1 cellular context compared by ENCODE assay signal in genomic region chr19:6470173-6470572, GRCh38.
A peak's percentile ranks its signal among the peaks of the same experiment; 100 is the strongest.
TF ChIP-seq lines count a peak whose summit lies in the region.

No MANE protein-coding gene starts in this region.

TF ChIP-seq in K562, 482 proteins besides CTCF, POLR2A, EP300 and RAD21:
- TF ChIP-seq ZBTB33 (CRISPR knock-in tag; IDR thresholded peaks at IDR 0.05), result 0 out of 2 replicates have a peak, but pooled peaks have one; percentile 31
- no peak for TF ChIP-seq ETV1 (tag; conservative IDR thresholded peaks at IDR 0.05; ENCODE audit: low read depth)
- no peak for TF ChIP-seq ZNF134 (CRISPR knock-in tag; conservative IDR thresholded peaks at IDR 0.05)
- no peak for TF ChIP-seq ZBTB34 (CRISPR knock-in tag; IDR thresholded peaks at IDR 0.05)
- TF ChIP-seq NFYB (IDR thresholded peaks at IDR 0.05; ENCODE audit: extremely low read depth, insufficient read length), result no peak
- TF ChIP-seq HES1 (IDR thresholded peaks at IDR 0.05; ENCODE audit: low read depth), result no peak
- TF ChIP-seq CBX3 (IDR thresholded peaks at IDR 0.05; ENCODE audit: borderline replicate concordance in 1 of 2, low read length in 2 of 2), result no peak
